Comparison of ENCODE assay signal across 8 cellular contexts in genomic region chr12:121918679-121919038, GRCh38. TPM values are rescaled to one million over a fixed set of nuclear protein-coding genes. Genes with fewer than 3 reads are reported as not detected.
A peak's percentile ranks its signal among the peaks of the same experiment; 100 is the strongest.
DNase-seq lines count a peak whose midpoint lies in the region; ATAC-seq and TF ChIP-seq lines count a peak whose summit lies in the region.

No MANE protein-coding gene starts in this region.

- no peaks in the 10 kb centered on the region for H3K9me3 Mint-ChIP-seq in activated T-cell treated with anti-CD3 and anti-CD28 coated beads, Interleukin-2, amount 50 U/mL, for 4 hours
- H3K9me3 Mint-ChIP-seq in stimulated activated naive CD8-positive, alpha-beta T cell treated with anti-CD3 and anti-CD28 coated beads, Interleukin-15, Interleukin-2, amounts not matched to agents 100 ng/mL and 50 ng/mL, for 24 hours, result no peaks in the 10 kb centered on the region

- TF ChIP-seq EP300 in gastroesophageal sphincter (IDR thresholded peaks at IDR 0.05), result no peak

- H3K36me3 ChIP-seq in gastroesophageal sphincter, result peaks cover 0 to 52% of the 10 kb centered on the region in 2 donors

- H3K36me3 Mint-ChIP-seq in activated T-cell treated with anti-CD3 and anti-CD28 coated beads, Interleukin-2, amount 50 U/mL, for 4 hours (ENCODE audit: insufficient read depth), result peaks cover 6% of the 10 kb centered on the region
- H3K36me3 Mint-ChIP-seq in stimulated activated naive CD8-positive, alpha-beta T cell treated with anti-CD3 and anti-CD28 coated beads, Interleukin-15, Interleukin-2, amounts not matched to agents 100 ng/mL and 50 ng/mL, for 24 hours (ENCODE audit: low read depth), result peaks cover 29% of the 10 kb centered on the region

- H3K4me1 ChIP-seq in gastroesophageal sphincter, result peaks cover 0 to 15% (median 0%) of the 10 kb centered on the region in 3 donors

- no peak for TF ChIP-seq POLR2A in gastroesophageal sphincter (IDR thresholded peaks at IDR 0.05)

- peak overlapping the region; percentile 78 for H3K4me3 Mint-ChIP-seq in activated T-cell treated with anti-CD3 and anti-CD28 coated beads, Interleukin-2, amount 50 U/mL, for 4 hours
- peak overlapping the region; percentile 83 for H3K4me3 Mint-ChIP-seq in stimulated activated naive CD8-positive, alpha-beta T cell treated with anti-CD3 and anti-CD28 coated beads, Interleukin-15, Interleukin-2, amounts not matched to agents 100 ng/mL and 50 ng/mL, for 24 hours

- peak overlapping the region; percentile 93 for H3K27ac Mint-ChIP-seq in stimulated activated naive CD8-positive, alpha-beta T cell treated with anti-CD3 and anti-CD28 coated beads, Interleukin-15, Interleukin-2, amounts not matched to agents 100 ng/mL and 50 ng/mL, for 24 hours

- no peaks in the 10 kb centered on the region for H3K27me3 ChIP-seq in gastroesophageal sphincter

- no peak for DNase-seq in activated T-cell treated with anti-CD3 and anti-CD28 coated beads, Interleukin-2, amount 50 U/mL, for 4 hours
- no peak for DNase-seq in activated T-cell treated with anti-CD3 and anti-CD28 coated beads, Interleukin-2, amount 50 U/mL, for 48 hours
- DNase-seq in NCI-H345 (lab: John Stamatoyannopoulos, UW), result peak; percentile 22
- DNase-seq in DMS79 (lab: John Stamatoyannopoulos, UW), result no peak
- DNase-seq in SK-N-DZ (ENCODE audit: low spot score), result no peak
- no peak for DNase-seq in GM19238 (ENCODE audit: insufficient read length, low spot score)

- peak overlapping the region; percentile 6 to 49 for H3K4me3 ChIP-seq in gastroesophageal sphincter

- no peak for TF ChIP-seq CTCF in gastroesophageal sphincter (IDR thresholded peaks at IDR 0.05)

- H3K27ac ChIP-seq in gastroesophageal sphincter, result peak overlapping the region in 2 of 4 donors; percentile 15 to 69

- peaks cover 14% of the 10 kb centered on the region for H3K4me1 Mint-ChIP-seq in activated T-cell treated with anti-CD3 and anti-CD28 coated beads, Interleukin-2, amount 50 U/mL, for 4 hours (ENCODE audit: low read depth)
- H3K4me1 Mint-ChIP-seq in stimulated activated naive CD8-positive, alpha-beta T cell treated with anti-CD3 and anti-CD28 coated beads, Interleukin-15, Interleukin-2, amounts not matched to agents 100 ng/mL and 50 ng/mL, for 24 hours (ENCODE audit: low read depth), result peaks cover 17% of the 10 kb centered on the region

- H3K9me3 ChIP-seq in gastroesophageal sphincter, result no peaks in the 10 kb centered on the region

- WGBS in gastroesophageal sphincter (ENCODE audit: low coverage in 1 of 2), 2 donors, result 21 to 80% methylated on average over 1 to 2 of the region's 22 CpGs

- H3K27me3 Mint-ChIP-seq in activated T-cell treated with anti-CD3 and anti-CD28 coated beads, Interleukin-2, amount 50 U/mL, for 4 hours (ENCODE audit: low read depth), result no peaks in the 10 kb centered on the region
- H3K27me3 Mint-ChIP-seq in stimulated activated naive CD8-positive, alpha-beta T cell treated with anti-CD3 and anti-CD28 coated beads, Interleukin-15, Interleukin-2, amounts not matched to agents 100 ng/mL and 50 ng/mL, for 24 hours, result no peaks in the 10 kb centered on the region

- ATAC-seq in activated T-cell treated with anti-CD3 and anti-CD28 coated beads, Interleukin-2, amount 50 U/mL, for 4 hours, result peak; percentile 12 to 52
- ATAC-seq in gastroesophageal sphincter, result peak; percentile 23

RNA-seq across cellular contexts. Expression of gene CFAP251, which starts 0.3 kb away (rescaled TPM):
- total RNA-seq in activated T-cell treated with anti-CD3 and anti-CD28 coated beads, Interleukin-2, amount 50 U/mL, for 4 hours, result under 1 TPM; 0.46 to 0.82 (median 0.78) TPM
- total RNA-seq in gastroesophageal sphincter, result 1 to 10 TPM in 3 of 4 donors, under 1 TPM in 1; 0.35 to 1.9 (median 1.2) TPM
- 0.24 TPM in 1 of 2 replicates, not detected in the other for polyA plus RNA-seq in SK-N-DZ (2014; cell fraction: cytosol; rRNA removed)
- polyA plus RNA-seq in SK-N-DZ (2014; cell fraction: nucleus; rRNA removed), result 0.28 and 0.81 TPM in 2 replicates

RNA-seq across cellular contexts. Expression of gene PSMD9, which starts 30.1 kb away (rescaled TPM):
- 100 to 1,000 TPM in 2 of 3 donors, 10 to 100 TPM in 1; 97.7 to 106 (median 103) TPM for total RNA-seq in activated T-cell treated with anti-CD3 and anti-CD28 coated beads, Interleukin-2, amount 50 U/mL, for 4 hours
- 10 to 100 TPM; 54.8 to 79.5 (median 70.7) TPM for total RNA-seq in gastroesophageal sphincter
- polyA plus RNA-seq in SK-N-DZ (2014; cell fraction: cytosol; rRNA removed), result 84.3 and 105 TPM in 2 replicates
- polyA plus RNA-seq in SK-N-DZ (2014; cell fraction: nucleus; rRNA removed), result 73.4 and 78.1 TPM in 2 replicates

RNA-seq across cellular contexts. Expression of gene HPD, which starts 60.0 kb away (rescaled TPM):
- total RNA-seq in activated T-cell treated with anti-CD3 and anti-CD28 coated beads, Interleukin-2, amount 50 U/mL, for 4 hours, result under 1 TPM; 0.20 to 0.27 (median 0.26) TPM
- 1 to 10 TPM in 3 of 4 donors, not detected in 1; 1.2 to 5.0 (median 2.6) TPM for total RNA-seq in gastroesophageal sphincter
- not detected in 2 replicates for polyA plus RNA-seq in SK-N-DZ (2014; cell fraction: cytosol; rRNA removed)
- not detected in 2 replicates for polyA plus RNA-seq in SK-N-DZ (2014; cell fraction: nucleus; rRNA removed)
